In the genomic region with DNA sequence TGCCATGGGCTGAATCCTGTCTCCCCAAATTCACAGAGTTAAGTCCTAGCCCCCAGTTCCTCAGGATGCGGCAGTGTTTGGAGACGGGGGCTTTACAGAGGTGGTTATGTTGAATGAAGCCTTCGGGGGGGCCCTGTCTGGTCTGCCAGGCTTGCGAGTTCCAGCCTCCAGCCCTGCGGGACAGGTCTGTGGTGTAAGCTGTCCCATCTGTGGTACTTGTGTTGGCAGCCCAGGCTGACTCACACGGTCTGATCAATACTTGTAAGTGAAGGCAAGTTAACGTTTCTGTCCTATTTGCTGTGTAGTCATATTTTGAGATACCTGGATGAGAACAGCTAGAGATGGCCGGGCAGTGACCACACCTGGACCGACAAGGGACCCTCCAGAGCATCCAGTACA, we compare ENCODE assay signal across 19 cellular contexts. TPM values are rescaled to one million over a fixed set of nuclear protein-coding genes. Genes with fewer than 3 reads are reported as not detected.
DNase-seq lines count a peak whose midpoint lies in the region; ATAC-seq, FAIRE-seq and TF ChIP-seq lines count a peak whose summit lies in the region.
"Had no signal": no experiment of that assay in that cellular context is flagged by ENCODE, and none has a peak within 500 bp of the region (broad histone marks: within the 10 kb centered on the region; RNA-seq: fewer than 3 reads in every experiment).

No MANE protein-coding gene starts in this region.

- no peak overlapping the region for H3K4ac ChIP-seq in H1 (replicated peaks; ENCODE audit: insufficient read length, low read depth, low read length)

- no peak for TF ChIP-seq CTCF in H1 (IDR thresholded peaks at IDR 0.05; ENCODE audit: control extremely low read depth in 1 of 3, insufficient read depth in 1 of 3, low read depth in 1 of 3, low read length in 3 of 3)

- H3K79me1 ChIP-seq in H1 (ENCODE audit: low read depth, low read length), result no peaks in the 10 kb centered on the region

- ATAC-seq in right cardiac atrium, result no peak
- no peak for ATAC-seq in HG03025 (IDR thresholded peaks at IDR 0.05; ENCODE audit: low FRiP score, unreplicated experiment)
- no peak for ATAC-seq in stimulated activated naive B cell treated with anti-CD40 and anti-IgM and Interleukin-4, amounts not matched to agents 10 μg/mL and 1 μg/mL and 100 μg/mL, for 72 hours (replicated peaks)
- ATAC-seq: CD8-positive, alpha-beta T cell had no signal

- no peak overlapping the region for H2AK5ac ChIP-seq in H1 (ENCODE audit: low read depth, low read length)

- no peak overlapping the region for H3K4me3 Mint-ChIP-seq in stimulated activated naive B cell treated with anti-CD40 and anti-IgM and Interleukin-4, amounts not matched to agents 10 μg/mL and 1 μg/mL and 100 μg/mL, for 72 hours
- H3K4me3 Mint-ChIP-seq: CD8-positive, alpha-beta T cell had no signal

- H3K4me1 Mint-ChIP-seq in stimulated activated naive B cell treated with anti-CD40 and anti-IgM and Interleukin-4, amounts not matched to agents 10 μg/mL and 1 μg/mL and 100 μg/mL, for 72 hours, result no peaks in the 10 kb centered on the region

- peaks cover 23 to 25% of the 10 kb centered on the region in 2 donors for H3K27me3 Mint-ChIP-seq in stimulated activated naive B cell treated with anti-CD40 and anti-IgM and Interleukin-4, amounts not matched to agents 10 μg/mL and 1 μg/mL and 100 μg/mL, for 72 hours

- no peak overlapping the region for H3K14ac ChIP-seq in H1 (ENCODE audit: insufficient read length)

- H3K9me3 Mint-ChIP-seq in stimulated activated naive B cell treated with anti-CD40 and anti-IgM and Interleukin-4, amounts not matched to agents 10 μg/mL and 1 μg/mL and 100 μg/mL, for 72 hours, result no peaks in the 10 kb centered on the region
- H3K9me3 Mint-ChIP-seq: CD8-positive, alpha-beta T cell; H9 had no signal

- H2BK12ac ChIP-seq in H1 (ENCODE audit: low read depth, low read length), result peak overlapping the region; percentile 75; the same call in 1 of the 2 replicates

- no peak overlapping the region for H2BK15ac ChIP-seq in H1 (ENCODE audit: low read length)

- H3K9ac ChIP-seq in H1 (replicated peaks in 1 of 4; ENCODE audit: extremely low read depth in 1 of 4, low read depth in 3 of 4, low read length in 3 of 4), result no peak overlapping the region
- H3K9ac ChIP-seq: BLaER1 treated with 17β-estradiol and CSF1 and Interleukin-3, amounts not matched to agents 10 nM and 100 nM; GM23248 had no signal

- CTCF ChIA-PET in H1 (lab: Charles Lee; ENCODE audit: partially characterized antibody), result interaction anchor here (0.8 to 1.4 kb wide), 4 partner anchors 12 to 47 kb away, joined by 3 to 8 read pairs (median 3); no protein-coding TSS in a partner anchor

- no peak overlapping the region for H3K27ac Mint-ChIP-seq in stimulated activated naive B cell treated with anti-CD40 and anti-IgM and Interleukin-4, amounts not matched to agents 10 μg/mL and 1 μg/mL and 100 μg/mL, for 72 hours
- H3K27ac Mint-ChIP-seq: CD8-positive, alpha-beta T cell had no signal

- H3K4me2 ChIP-seq in H1 (ENCODE audit: insufficient read depth in 1 of 2, low read depth in 2 of 2, low read length in 2 of 2), result no peak overlapping the region

- H3K27ac ChIP-seq in right cardiac atrium (ENCODE audit: low read length) (no peak overlapping the region), H1 (ENCODE audit: low read depth, low read length) (no peak overlapping the region)
- H3K27ac ChIP-seq: BLaER1 treated with 17β-estradiol and CSF1 and Interleukin-3, amounts not matched to agents 10 nM and 100 nM; GM23248 had no signal

- no peak for TF ChIP-seq RAD21 in H1 (IDR thresholded peaks at IDR 0.05 in 1 of 2, conservative IDR thresholded peaks at IDR 0.05 in 1 of 2; ENCODE audit: low read depth in 2 of 2, low read length in 2 of 2)

- H3K4me1 ChIP-seq in right cardiac atrium (ENCODE audit: control insufficient read depth, insufficient read depth, low read length) (no peaks in the 10 kb centered on the region), H1 (replicated peaks in 1 of 4; ENCODE audit: control insufficient read depth in 3 of 4, insufficient read depth in 4 of 4, low read length in 3 of 4) (peaks cover 0 to 2% (median 1%) of the 10 kb centered on the region in 4 experiments; a peak in 4 of 7 replicates)

- no peak for FAIRE-seq in H1 (lab: Jason Lieb, UNC)
- FAIRE-seq: G401.6, GM12892, GM18507 had no signal

- H2AFZ ChIP-seq in H1 (ENCODE audit: low read length), result no peak overlapping the region
- H2AFZ ChIP-seq: GM23248 had no signal

- no peaks in the 10 kb centered on the region for H3K36me3 ChIP-seq in H1 (ENCODE audit: control insufficient read depth in 2 of 4, insufficient read depth in 4 of 4, low read length in 3 of 4)
- H3K36me3 ChIP-seq: BLaER1 treated with 17β-estradiol and CSF1 and Interleukin-3, amounts not matched to agents 10 nM and 100 nM had no signal

- H4K20me1 ChIP-seq in H1 (replicated peaks in 1 of 2; ENCODE audit: control insufficient read depth in 1 of 2, insufficient read depth in 2 of 2, low read length in 2 of 2), result no peaks in the 10 kb centered on the region
- H4K20me1 ChIP-seq: BLaER1 treated with 17β-estradiol and CSF1 and Interleukin-3, amounts not matched to agents 10 nM and 100 nM had no signal

- no peak for TF ChIP-seq EP300 in H1 (IDR thresholded peaks at IDR 0.05; ENCODE audit: borderline replicate concordance in 1 of 2, low read depth in 2 of 2, low read length in 2 of 2)

- no peaks in the 10 kb centered on the region for H3K36me3 Mint-ChIP-seq in stimulated activated naive B cell treated with anti-CD40 and anti-IgM and Interleukin-4, amounts not matched to agents 10 μg/mL and 1 μg/mL and 100 μg/mL, for 72 hours
- H3K36me3 Mint-ChIP-seq: CD8-positive, alpha-beta T cell had no signal

- H3K4me3 ChIP-seq in right cardiac atrium (ENCODE audit: low read length) (no peak overlapping the region), H1 (ENCODE audit: extremely low read depth in 1 of 4, insufficient read depth in 2 of 4, low read depth in 3 of 4, low read length in 4 of 4) (no peak overlapping the region)
- H3K4me3 ChIP-seq: BLaER1 treated with 17β-estradiol and CSF1 and Interleukin-3, amounts not matched to agents 10 nM and 100 nM; GM23248 had no signal

- H3K79me2 ChIP-seq in H1 (ENCODE audit: control insufficient read depth in 1 of 2, insufficient read depth in 2 of 2, low read length in 2 of 2), result no peaks in the 10 kb centered on the region

- H2BK120ac ChIP-seq in H1 (replicated peaks; ENCODE audit: low read depth, low read length), result no peak overlapping the region

- POLR2A ChIA-PET in H1 (lab: Charles Lee; ENCODE audit: partially characterized antibody), result interaction anchor here (0.6 kb wide), 1 partner anchor 33 kb away, joined by 3 read pairs; no protein-coding TSS in a partner anchor

- no peaks in the 10 kb centered on the region for H3K27me3 ChIP-seq in right cardiac atrium (ENCODE audit: control insufficient read depth, insufficient read depth)
- H3K27me3 ChIP-seq in H1 (replicated peaks in 1 of 4; ENCODE audit: control insufficient read depth in 3 of 4, extremely low read depth in 1 of 4, insufficient read depth in 3 of 4, low read length in 3 of 4), result no peaks in the 10 kb centered on the region; a peak in 1 of 7 replicates

- no peaks in the 10 kb centered on the region for H3K23me2 ChIP-seq in H1 (ENCODE audit: low read depth, low read length)

- DNase-seq in cardiac septum (ENCODE audit: low spot score) (peak; percentile 63), right cardiac atrium (no peak), H1 (ENCODE audit: low read depth in 1 of 2, low spot score in 2 of 2) (peak in 1 of 2 experiments; percentile 41), mucosa of gallbladder (ENCODE audit: low spot score) (peak; percentile 44)
- no peak for DNase-seq in stimulated activated CD4-positive, alpha-beta T cell treated with anti-CD3 and anti-CD28 coated beads, Interleukin-2, amount 100 ng/mL, for 24 hours
- DNase-seq in stimulated activated naive B cell treated with anti-CD40 and anti-IgM and Interleukin-4, amounts not matched to agents 10 μg/mL and 1 μg/mL and 100 μg/mL, for 72 hours, result no peak
- DNase-seq: 8988T; CD8-positive, alpha-beta T cell; DMS 273 treated with DMSO at 0.1 percent for 48 hours; GM23248; H9 had no signal

- H3K9me3 ChIP-seq in right cardiac atrium (ENCODE audit: control insufficient read depth, low read length), result no peaks in the 10 kb centered on the region
- H3K9me3 ChIP-seq in H1 (ENCODE audit: insufficient read depth in 2 of 2, low read depth in 1 of 2, low read length in 1 of 2), result no peaks in the 10 kb centered on the region
- H3K9me3 ChIP-seq: BLaER1 treated with 17β-estradiol and CSF1 and Interleukin-3, amounts not matched to agents 10 nM and 100 nM had no signal

- no peak for TF ChIP-seq POLR2A in H1 (IDR thresholded peaks at IDR 0.05; ENCODE audit: control extremely low read depth in 1 of 2, low read depth in 2 of 2, low read length in 2 of 2)

- no peak overlapping the region for H3K18ac ChIP-seq in H1 (ENCODE audit: extremely low read depth, low read length)

- intact Hi-C loops in cardiac septum (cut with DNase I) (no loop called here), right cardiac atrium (cut with DNase I) (no loop called here)

- no peak overlapping the region for H4K5ac ChIP-seq in H1 (ENCODE audit: insufficient read length, low read depth, low read length)

- no peak overlapping the region; the same call in 1 of the 2 replicates for H2BK5ac ChIP-seq in H1 (ENCODE audit: low read depth, low read length)

- H2BK20ac ChIP-seq in H1 (ENCODE audit: low read length), result peak overlapping the region; percentile 86; the same call in 1 of the 2 replicates

- no peak overlapping the region for H3K56ac ChIP-seq in H1 (replicated peaks; ENCODE audit: insufficient read length, low read depth, low read length)

- WGBS in right cardiac atrium, result 90% methylated on average over 9 of the region's 9 CpGs
- WGBS in H1 (ENCODE audit: extremely low coverage in 1 of 2, insufficient coverage in 1 of 2, insufficient read length in 1 of 2, insufficient replicate concordance in 2 of 2, low coverage in 1 of 2, low lambda C conversion rate in 2 of 2, missing lambda C conversion rate in 1 of 2), 2 experiments, result 91% methylated on average over 9 of the region's 9 CpGs; no CpG with 5 or more reads in 1 of the 2 experiments

- no peak overlapping the region for H4K8ac ChIP-seq in H1 (ENCODE audit: extremely low read depth, insufficient read depth, low read length)

- H3K23ac ChIP-seq in H1 (ENCODE audit: insufficient read length), result no peak overlapping the region

- H4K91ac ChIP-seq in H1 (replicated peaks; ENCODE audit: insufficient read length, low read length), result no peak overlapping the region

RNA-seq across cellular contexts. Expression of a gene that starts 51.8 kb away (rescaled TPM):
- not detected for total RNA-seq in cardiac septum
- total RNA-seq in right cardiac atrium, result not detected
- polyA plus RNA-seq in right cardiac atrium, result not detected
- not detected in 2 replicates for total RNA-seq in H1 (2021; fragmentation: NEBNext Ultra II Directional; extraction: Animal tissue kit (Norgen Biotek cat#: 25700))
- polyA plus RNA-seq in H1 (2011; rRNA removed), result not detected in 2 replicates
- polyA plus RNA-seq in H1 (2011; cell fraction: cytosol; rRNA removed), result not detected
- not detected for polyA plus RNA-seq in H1 (2011; cell fraction: nucleus; rRNA removed)
- polyA plus RNA-seq in H1 (2012, experiment 1 of 2), result not detected in 4 replicates
- not detected for polyA plus RNA-seq in H1 (2012, experiment 2 of 2)
- polyA plus RNA-seq in H1 (2013, experiment 1 of 2), result not detected
- not detected for polyA plus RNA-seq in H1 (2013, experiment 2 of 2)
- not detected in 2 replicates for polyA minus RNA-seq in H1 (2011; rRNA and poly(A)+ RNA removed)
- polyA minus RNA-seq in H1 (2011; cell fraction: cytosol; rRNA and poly(A)+ RNA removed), result not detected
- not detected for polyA minus RNA-seq in H1 (2011; cell fraction: nucleus; rRNA and poly(A)+ RNA removed)
- not detected for total RNA-seq in mucosa of gallbladder
- total RNA-seq: A673; CD8-positive, alpha-beta T cell; GM23248; H9; HT-29 had no signal
- polyA plus RNA-seq: AG04450, GM23248 had no signal

Comparison
In these comparisons a context has a peak if more than half of its experiments do, and no peak if none do; other contexts are left out.
1. DNase-seq: peak in cardiac septum (single experiment) and mucosa of gallbladder (single experiment); none in right cardiac atrium (0 of 3), stimulated activated CD4-positive, alpha-beta T cell treated with anti-CD3 and anti-CD28 coated beads, Interleukin-2, amount 100 ng/mL, for 24 hours (0 of 2) and stimulated activated naive B cell treated with anti-CD40 and anti-IgM and Interleukin-4, amounts not matched to agents 10 μg/mL and 1 μg/mL and 100 μg/mL, for 72 hours (single experiment).